8 cellular contexts compared by ENCODE assay signal in genomic region chr21:35048183-35048601, GRCh38. TPM values are rescaled to one million over a fixed set of nuclear protein-coding genes. Genes with fewer than 3 reads are reported as not detected.
DNase-seq lines count a peak whose midpoint lies in the region; ATAC-seq and TF ChIP-seq lines count a peak whose summit lies in the region.

No MANE protein-coding gene starts in this region.

- no peak for TF ChIP-seq POLR2A in vagina (IDR thresholded peaks at IDR 0.05)

- intact Hi-C loops in vagina (cut with DNase I): no loop called here

- H3K4me3 ChIP-seq in AG10803 (ENCODE audit: low read length) (peak overlapping the region; percentile 74), vagina (peak overlapping the region; percentile 4 to 24)

- no peaks in the 10 kb centered on the region for H3K36me3 ChIP-seq in vagina

- no peak for TF ChIP-seq CTCF in AG10803 (conservative IDR thresholded peaks at IDR 0.05; ENCODE audit: low read length)
- no peak for TF ChIP-seq CTCF in vagina (IDR thresholded peaks at IDR 0.05)

- no peaks in the 10 kb centered on the region for H3K9me3 ChIP-seq in vagina

- DNase-seq in AG10803 (ENCODE audit: low read depth) (peak; percentile 51), HS-27A (ENCODE audit: low read depth) (peak; percentile 17), islet precursor cell (peak; percentile 75), vagina (ENCODE audit: extremely low spot score in 2 of 2) (no peak), SHP77 treated with DMSO at 0.1 percent for 48 hours (lab: John Stamatoyannopoulos, UW) (no peak)
- DNase-seq in activated CD8-positive, alpha-beta memory T cell treated with anti-CD3 and anti-CD28 coated beads, Interleukin-2, amount 50 U/mL, for 48 hours: peak; percentile 71

- no peak for ATAC-seq in HG03457 (IDR thresholded peaks at IDR 0.05; ENCODE audit: unreplicated experiment)
- no peak for ATAC-seq in GM19035 (IDR thresholded peaks at IDR 0.05; ENCODE audit: unreplicated experiment)

- no peaks in the 10 kb centered on the region for H3K27me3 ChIP-seq in vagina

- peaks cover 26% of the 10 kb centered on the region for H3K4me1 ChIP-seq in vagina

- H3K27ac ChIP-seq in vagina: peak overlapping the region; percentile 7

RNA-seq across cellular contexts. Expression of gene RUNX1, which starts 0.9 kb away (rescaled TPM):
- 62.1 TPM for total RNA-seq in vagina

Comparison
In these comparisons a context has a peak if more than half of its experiments do, and no peak if none do; other contexts are left out.
1. DNase-seq: peak in AG10803 (single experiment), HS-27A (single experiment), activated CD8-positive, alpha-beta memory T cell treated with anti-CD3 and anti-CD28 coated beads, Interleukin-2, amount 50 U/mL, for 48 hours (single experiment) and islet precursor cell (single experiment); none in vagina (0 of 2) and SHP77 treated with DMSO at 0.1 percent for 48 hours (single experiment).